In genomic region chr14:32201196-32201815, GRCh38 we compare ENCODE assay signal across 8 cellular contexts. TPM values are rescaled to one million over a fixed set of nuclear protein-coding genes. Genes with fewer than 3 reads are reported as not detected.
A peak's percentile ranks its signal among the peaks of the same experiment; 100 is the strongest.
DNase-seq lines count a peak whose midpoint lies in the region; ATAC-seq, FAIRE-seq and TF ChIP-seq lines count a peak whose summit lies in the region.

No MANE protein-coding gene starts in this region.

- no peak for TF ChIP-seq RAD21 in A549 (conservative IDR thresholded peaks at IDR 0.05 in 1 of 2, IDR thresholded peaks at IDR 0.05 in 1 of 2)

- FAIRE-seq in A549 (lab: Jason Lieb, UNC): no peak

- peak overlapping the region; percentile 81 for H3K4me2 ChIP-seq in A549

- no peak for TF ChIP-seq CTCF in A549 (IDR thresholded peaks at IDR 0.05)

- DNase-seq in A549 (ENCODE audit: low read depth in 1 of 2, low spot score in 1 of 2) (peak; percentile 66 to 86), NCI-H345 treated with DMSO at 0.1 percent for 48 hours (lab: John Stamatoyannopoulos, UW; ENCODE audit: unreplicated experiment) (peak; percentile 92), lung microvascular endothelial cell (ENCODE audit: low read depth in 2 of 2) (peak; percentile 60 to 62)
- DNase-seq in activated CD4-positive, alpha-beta memory T cell treated with anti-CD3 and anti-CD28 coated beads for 36 hours: peak; percentile 87
- DNase-seq in stimulated activated CD4-positive, alpha-beta T cell treated with anti-CD3 and anti-CD28 coated beads, TNF-alpha, amount 100 ng/mL, for 24 hours (ENCODE audit: low read depth in 3 of 3): peak; percentile 54 to 76 (median 60)

- no peak for TF ChIP-seq EP300 in A549 (IDR thresholded peaks at IDR 0.05)

- WGBS in A549 (ENCODE audit: missing lambda C conversion rate): 3% methylated on average over 23 of the region's 46 CpGs

- H3K9me3 ChIP-seq in A549 (no peaks in the 10 kb centered on the region), duodenal mucosa (ENCODE audit: control insufficient read depth in 1 of 2, low read length in 2 of 2) (no peaks in the 10 kb centered on the region)

- H3K4me3 Mint-ChIP-seq in activated CD4-positive, alpha-beta memory T cell treated with anti-CD3 and anti-CD28 coated beads for 36 hours: peak overlapping the region; percentile 89

- peaks cover 2% of the 10 kb centered on the region for H3K36me3 Mint-ChIP-seq in activated CD4-positive, alpha-beta memory T cell treated with anti-CD3 and anti-CD28 coated beads for 36 hours

- H3K27me3 Mint-ChIP-seq in activated CD4-positive, alpha-beta memory T cell treated with anti-CD3 and anti-CD28 coated beads for 36 hours: peaks cover 2% of the 10 kb centered on the region

- H3K4me3 ChIP-seq in A549 (peak overlapping the region; percentile 60), duodenal mucosa (ENCODE audit: low read depth in 1 of 2, low read length in 2 of 2) (peak overlapping the region; percentile 87 to 91)

- peak; percentile 79 to 85 for ATAC-seq in A549
- peak; percentile 59 for ATAC-seq in HG03196 (IDR thresholded peaks at IDR 0.05; ENCODE audit: unreplicated experiment)

- in situ Hi-C loops in GM18951 (cut with MboI; ENCODE audit: low sequenced_read_pairs, unreplicated experiment): loop anchor here (10.0 kb wide), 1 partner anchor 127 kb away; the partner anchor contains the start of gene ARHGAP5

- H3K27ac Mint-ChIP-seq in activated CD4-positive, alpha-beta memory T cell treated with anti-CD3 and anti-CD28 coated beads for 36 hours: peak overlapping the region; percentile 98

- peak overlapping the region; percentile 80 to 91 for H3K27ac ChIP-seq in A549
- H3K27ac ChIP-seq in duodenal mucosa (ENCODE audit: low read depth, low read length): peak overlapping the region; percentile 30

- peak overlapping the region; percentile 54 to 69 for H3K9ac ChIP-seq in duodenal mucosa (ENCODE audit: low read depth in 1 of 2, low read length in 2 of 2)

- no peaks in the 10 kb centered on the region for H3K9me3 Mint-ChIP-seq in activated CD4-positive, alpha-beta memory T cell treated with anti-CD3 and anti-CD28 coated beads for 36 hours

- H3K27me3 ChIP-seq in duodenal mucosa (ENCODE audit: control insufficient read depth in 1 of 2, insufficient read depth in 2 of 2, low read length in 2 of 2): no peaks in the 10 kb centered on the region

- H3K4me1 ChIP-seq in A549 (peaks cover 11% of the 10 kb centered on the region; the same call in 1 of the 3 replicates), duodenal mucosa (ENCODE audit: control insufficient read depth in 1 of 2, insufficient read depth in 2 of 2, low read length in 2 of 2) (peaks cover 21 to 23% of the 10 kb centered on the region in 2 donors)

- peaks cover 49% of the 10 kb centered on the region for H3K4me1 Mint-ChIP-seq in activated CD4-positive, alpha-beta memory T cell treated with anti-CD3 and anti-CD28 coated beads for 36 hours (ENCODE audit: low read depth)

- intact Hi-C loops in activated CD4-positive, alpha-beta memory T cell treated with anti-CD3 and anti-CD28 coated beads for 36 hours (cut with micrococcal nuclease): loop anchor here (5.0 to 10.0 kb wide), 2 partner anchors 733 to 1579 kb away; partner anchors contain the start of genes NPAS3 and SCFD1

- POLR2A ChIA-PET in A549 (lab: Yijun Ruan, JAX): interaction anchor here (2.3 kb wide), 1 partner anchor 124 kb away, joined by 35 read pairs; the partner anchor contains the start of gene ARHGAP5
- POLR2A ChIA-PET in activated CD4-positive, alpha-beta memory T cell treated with anti-CD3 and anti-CD28 coated beads for 36 hours (lab: Charles Lee): interaction anchor here (2.6 kb wide), 1 partner anchor 125 kb away, joined by 15 read pairs; the partner anchor contains the start of gene ARHGAP5

- H3K36me3 ChIP-seq in duodenal mucosa (ENCODE audit: control insufficient read depth in 1 of 2, insufficient read depth in 2 of 2, low read length in 2 of 2): no peaks in the 10 kb centered on the region

- CTCF ChIA-PET in A549 (lab: Yijun Ruan, JAX): interaction anchor here (1.3 to 2.3 kb wide), 2 partner anchors 50 to 267 kb away, joined by 3 to 6 read pairs; no protein-coding TSS in a partner anchor
- CTCF ChIA-PET in activated CD4-positive, alpha-beta memory T cell treated with anti-CD3 and anti-CD28 coated beads for 36 hours (lab: Charles Lee): no interaction called here

- TF ChIP-seq POLR2A in A549 (IDR thresholded peaks at IDR 0.05; ENCODE audit: low read length) (peak; percentile 39), GM18951 (IDR thresholded peaks at IDR 0.05; ENCODE audit: extremely low read depth, insufficient read depth, insufficient read length) (peak; percentile 47)

TF ChIP-seq in A549, 52 proteins besides CTCF, POLR2A, EP300 and RAD21 (continues in another document):
- TF ChIP-seq FOSL2 (IDR thresholded peaks at IDR 0.05) (no peak), FOSL2 (CRISPR knock-in tag; IDR thresholded peaks at IDR 0.05) (0 out of 2 replicates have a peak, but pooled peaks have one; percentile 12), JUNB (IDR thresholded peaks at IDR 0.05) (no peak), MYC (IDR thresholded peaks at IDR 0.05; ENCODE audit: borderline replicate concordance, low read length) (no peak), NFE2L2 (conservative IDR thresholded peaks at IDR 0.05; ENCODE audit: low read length) (no peak), REST (IDR thresholded peaks at IDR 0.05) (peak; percentile 81), JUN (IDR thresholded peaks at IDR 0.05) (peak in 1 of 2 experiments; percentile 48; a peak in 1 of 5 replicates), NPAS2 (CRISPR knock-in tag; IDR thresholded peaks at IDR 0.05; ENCODE audit: borderline replicate concordance) (no peak), ESRRA (IDR thresholded peaks at IDR 0.05; ENCODE audit: borderline replicate concordance, low read length) (0 out of 2 replicates have a peak, but pooled peaks have one; percentile 25), CEBPB (IDR thresholded peaks at IDR 0.05) (no peak), CBX8 (IDR thresholded peaks at IDR 0.05) (no peak), ATOH8 (CRISPR knock-in tag; IDR thresholded peaks at IDR 0.05; ENCODE audit: low read depth) (no peak; the same call in 1 of the 2 replicates)

RNA-seq across cellular contexts. Expression of gene RNU6-7, which starts 0.5 kb away (rescaled TPM):
- not detected in 2 replicates for polyA plus RNA-seq in A549 (2011; rRNA removed)
- not detected in 2 replicates for polyA plus RNA-seq in A549 (2012; cell fraction: cytosol; rRNA removed)
- polyA plus RNA-seq in A549 (2012; cell fraction: nucleus; rRNA removed): not detected in 2 replicates
- polyA plus RNA-seq in A549 (2017; fragmentation: RNase III; extraction: RNeasy Plus Mini Kit Qiagen cat#74134 plus additional on column Dnase treatment): not detected in 3 replicates
- polyA minus RNA-seq in A549 (2011; rRNA and poly(A)+ RNA removed): under 0.01 TPM in 1 of 2 replicates, not detected in the other
- not detected for total RNA-seq in activated CD4-positive, alpha-beta memory T cell treated with anti-CD3 and anti-CD28 coated beads for 36 hours
- total RNA-seq in lung microvascular endothelial cell: not detected in 2 replicates

RNA-seq across cellular contexts. Expression of gene RNU6-8, which starts 1.8 kb away (rescaled TPM):
- polyA plus RNA-seq in A549 (2011; rRNA removed) (not detected in 2 replicates), A549 (2017; fragmentation: RNase III; extraction: RNeasy Plus Mini Kit Qiagen cat#74134 plus additional on column Dnase treatment) (not detected in 3 replicates)
- not detected in 2 replicates for polyA plus RNA-seq in A549 (2012; cell fraction: cytosol; rRNA removed)
- polyA plus RNA-seq in A549 (2012; cell fraction: nucleus; rRNA removed): not detected in 2 replicates
- polyA minus RNA-seq in A549 (2011; rRNA and poly(A)+ RNA removed): under 0.01 TPM in 1 of 2 replicates, not detected in the other
- not detected for total RNA-seq in activated CD4-positive, alpha-beta memory T cell treated with anti-CD3 and anti-CD28 coated beads for 36 hours
- not detected in 2 replicates for total RNA-seq in lung microvascular endothelial cell

Comparison
In these comparisons a context has a peak if more than half of its experiments do, and no peak if none do; other contexts are left out.
1. Peak in every context shown above with its lines: DNase-seq, ATAC-seq, H3K4me3 ChIP-seq and H3K27ac ChIP-seq.